37 cellular contexts compared by ENCODE assay signal in genomic region chr18:77501266-77501665, GRCh38.
"Had no signal": no experiment of that assay in that cellular context is flagged by ENCODE, and none has a peak within 500 bp of the region (broad histone marks: within the 10 kb centered on the region; RNA-seq: fewer than 3 reads in every experiment).

No MANE protein-coding gene starts in this region.

- H3K9me3 ChIP-seq: adrenal gland, ascending aorta, body of pancreas, breast epithelium had no signal

- H3K36me3 Mint-ChIP-seq: activated naive CD4-positive, alpha-beta T cell treated with anti-CD3 and anti-CD28 coated beads, Interleukin-2, amount 10 ng/mL, durations not matched to agents 7 days and 5 days; activated naive CD4-positive, alpha-beta T cell treated with anti-CD3 and anti-CD28 coated beads, Interleukin-2, amount 50 U/mL, for 24 hours; activated naive CD4-positive, alpha-beta T cell treated with anti-CD3 and anti-CD28 coated beads, Interleukin-2, amount 50 U/mL, for 72 hours; activated naive CD8-positive, alpha-beta T cell; activated naive CD8-positive, alpha-beta T cell treated with anti-CD3 and anti-CD28 coated beads for 36 hours; activated naive CD8-positive, alpha-beta T cell treated with anti-CD3 and anti-CD28 coated beads, Interleukin-2, amount 10 ng/mL, durations not matched to agents 7 days and 5 days; brain had no signal

- H3K27me3 ChIP-seq: adrenal gland, ascending aorta, body of pancreas, brain microvascular endothelial cell, breast epithelium, cardiac muscle cell had no signal

- H3K27ac ChIP-seq: adrenal gland, ascending aorta, body of pancreas, brain microvascular endothelial cell, breast epithelium, cardiac muscle cell had no signal

- H3K27ac Mint-ChIP-seq: activated naive CD4-positive, alpha-beta T cell treated with anti-CD3 and anti-CD28 coated beads for 36 hours; activated naive CD4-positive, alpha-beta T cell treated with anti-CD3 and anti-CD28 coated beads, Interleukin-2, amount 10 ng/mL, durations not matched to agents 7 days and 5 days; activated naive CD4-positive, alpha-beta T cell treated with anti-CD3 and anti-CD28 coated beads, Interleukin-2, amount 50 U/mL, for 24 hours; activated naive CD4-positive, alpha-beta T cell treated with anti-CD3 and anti-CD28 coated beads, Interleukin-2, amount 50 U/mL, for 72 hours; activated naive CD8-positive, alpha-beta T cell; activated naive CD8-positive, alpha-beta T cell treated with anti-CD3 and anti-CD28 coated beads for 36 hours; activated naive CD8-positive, alpha-beta T cell treated with anti-CD3 and anti-CD28 coated beads, Interleukin-2, amount 10 ng/mL, durations not matched to agents 7 days and 5 days; activated naive CD8-positive, alpha-beta T cell treated with anti-CD3 and anti-CD28 coated beads, Interleukin-2, amount 50 U/mL, for 24 hours; activated T-cell treated with anti-CD3 and anti-CD28 coated beads, Interleukin-2, amount 50 U/mL, for 24 hours; activated T-cell treated with anti-CD3 and anti-CD28 coated beads, Interleukin-2, amount 50 U/mL, for 72 hours; activated T-helper 1 cell treated with anti-CD3 and anti-CD28 coated beads, Interleukin-12 subunit alpha, Interleukin-12 subunit beta, Interleukin-2, Interleukin-4 antibody, amounts not matched to agents 30 ng/mL and 10 ng/mL and 1 ng/mL, durations not matched to agents 14 hours and 24 hours and 36 hours; activated T-helper 2 cell treated with anti-CD3 and anti-CD28 coated beads, Interferon-gamma antibody, Interleukin-2, Interleukin-4, amounts not matched to agents 10 μg/mL and 5 μg/mL and 100 μg/mL, durations not matched to agents 14 hours and 24 hours and 36 hours; brain had no signal

- H3K4me1 Mint-ChIP-seq: activated naive CD4-positive, alpha-beta T cell treated with anti-CD3 and anti-CD28 coated beads, Interleukin-2, amount 10 ng/mL, durations not matched to agents 7 days and 5 days; activated naive CD8-positive, alpha-beta T cell treated with anti-CD3 and anti-CD28 coated beads for 36 hours; activated naive CD8-positive, alpha-beta T cell treated with anti-CD3 and anti-CD28 coated beads, Interleukin-2, amount 10 ng/mL, durations not matched to agents 7 days and 5 days; activated naive CD8-positive, alpha-beta T cell treated with anti-CD3 and anti-CD28 coated beads, Interleukin-2, amount 50 U/mL, for 24 hours; central memory CD8-positive, alpha-beta T cell had no signal

- H3K27me3 Mint-ChIP-seq: activated naive CD4-positive, alpha-beta T cell treated with anti-CD3 and anti-CD28 coated beads, Interleukin-2, amount 10 ng/mL, durations not matched to agents 7 days and 5 days; activated naive CD8-positive, alpha-beta T cell treated with anti-CD3 and anti-CD28 coated beads, Interleukin-2, amount 10 ng/mL, durations not matched to agents 7 days and 5 days; activated naive CD8-positive, alpha-beta T cell treated with anti-CD3 and anti-CD28 coated beads, Interleukin-2, amount 50 U/mL, for 24 hours; brain had no signal

- H3K4me1 ChIP-seq: adrenal gland, ascending aorta, body of pancreas, breast epithelium had no signal

- H3K4me3 Mint-ChIP-seq: activated naive CD4-positive, alpha-beta T cell treated with anti-CD3 and anti-CD28 coated beads for 36 hours; activated naive CD4-positive, alpha-beta T cell treated with anti-CD3 and anti-CD28 coated beads, Interleukin-2, amount 10 ng/mL, durations not matched to agents 7 days and 5 days; activated naive CD4-positive, alpha-beta T cell treated with anti-CD3 and anti-CD28 coated beads, Interleukin-2, amount 50 U/mL, for 24 hours; activated naive CD8-positive, alpha-beta T cell; activated naive CD8-positive, alpha-beta T cell treated with anti-CD3 and anti-CD28 coated beads for 36 hours; activated naive CD8-positive, alpha-beta T cell treated with anti-CD3 and anti-CD28 coated beads, Interleukin-2, amount 10 ng/mL, durations not matched to agents 7 days and 5 days; activated naive CD8-positive, alpha-beta T cell treated with anti-CD3 and anti-CD28 coated beads, Interleukin-2, amount 50 U/mL, for 24 hours; activated T-cell treated with anti-CD3 and anti-CD28 coated beads, Interleukin-2, amount 50 U/mL, for 24 hours; activated T-cell treated with anti-CD3 and anti-CD28 coated beads, Interleukin-2, amount 50 U/mL, for 4 hours; activated T-cell treated with anti-CD3 and anti-CD28 coated beads, Interleukin-2, amount 50 U/mL, for 72 hours; activated T-helper 1 cell treated with anti-CD3 and anti-CD28 coated beads, Interleukin-12 subunit alpha, Interleukin-12 subunit beta, Interleukin-2, Interleukin-4 antibody, amounts not matched to agents 30 ng/mL and 10 ng/mL and 1 ng/mL, durations not matched to agents 14 hours and 24 hours and 36 hours; brain; central memory CD8-positive, alpha-beta T cell had no signal

- DNase-seq: activated effector memory CD4-positive, alpha-beta T cell treated with anti-CD3 and anti-CD28 coated beads, Interleukin-2, amount 50 U/mL, for 16 hours; activated effector memory CD4-positive, alpha-beta T cell treated with Interleukin-2 at 50 U/mL for 16 hours; activated gamma-delta T cell; activated gamma-delta T cell treated with Interleukin-2 at 50 U/mL for 16 hours; activated naive CD4-positive, alpha-beta T cell; activated naive CD4-positive, alpha-beta T cell treated with anti-CD3 and anti-CD28 coated beads for 36 hours; activated naive CD4-positive, alpha-beta T cell treated with anti-CD3 and anti-CD28 coated beads, Interleukin-2, amount 10 ng/mL, durations not matched to agents 7 days and 5 days; activated naive CD4-positive, alpha-beta T cell treated with anti-CD3 and anti-CD28 coated beads, Interleukin-2, amount 50 U/mL, for 16 hours; activated naive CD4-positive, alpha-beta T cell treated with Interleukin-2 at 50 U/mL for 16 hours; activated naive CD8-positive, alpha-beta T cell treated with anti-CD3 and anti-CD28 coated beads for 36 hours; activated naive CD8-positive, alpha-beta T cell treated with anti-CD3 and anti-CD28 coated beads, Interleukin-2, amount 10 ng/mL, durations not matched to agents 7 days and 5 days; activated naive CD8-positive, alpha-beta T cell treated with anti-CD3 and anti-CD28 coated beads, Interleukin-2, amount 50 U/mL, for 24 hours; activated T-cell treated with anti-CD3 and anti-CD28 coated beads, Interleukin-2, amount 50 U/mL, for 1 hour; activated T-cell treated with anti-CD3 and anti-CD28 coated beads, Interleukin-2, amount 50 U/mL, for 24 hours; activated T-cell treated with anti-CD3 and anti-CD28 coated beads, Interleukin-2, amount 50 U/mL, for 4 hours; activated T-cell treated with anti-CD3 and anti-CD28 coated beads, Interleukin-2, amount 50 U/mL, for 48 hours; activated T-cell treated with anti-CD3 and anti-CD28 coated beads, Interleukin-2, amount 50 U/mL, for 72 hours; adrenal gland; amniotic stem cell; amygdala; anterior cingulate cortex; aorta; body of pancreas; brain microvascular endothelial cell; caudate nucleus; central memory CD4-positive, alpha-beta T cell; cerebellar nuclear complex had no signal

- H3K9me3 Mint-ChIP-seq: activated naive CD4-positive, alpha-beta T cell treated with anti-CD3 and anti-CD28 coated beads for 36 hours; activated naive CD4-positive, alpha-beta T cell treated with anti-CD3 and anti-CD28 coated beads, Interleukin-2, amount 10 ng/mL, durations not matched to agents 7 days and 5 days; activated naive CD4-positive, alpha-beta T cell treated with anti-CD3 and anti-CD28 coated beads, Interleukin-2, amount 50 U/mL, for 24 hours; activated naive CD8-positive, alpha-beta T cell treated with anti-CD3 and anti-CD28 coated beads, Interleukin-2, amount 10 ng/mL, durations not matched to agents 7 days and 5 days; activated T-cell treated with anti-CD3 and anti-CD28 coated beads, Interleukin-2, amount 50 U/mL, for 24 hours; activated T-cell treated with anti-CD3 and anti-CD28 coated beads, Interleukin-2, amount 50 U/mL, for 4 hours; activated T-cell treated with anti-CD3 and anti-CD28 coated beads, Interleukin-2, amount 50 U/mL, for 72 hours; activated T-helper 1 cell treated with anti-CD3 and anti-CD28 coated beads, Interleukin-12 subunit alpha, Interleukin-12 subunit beta, Interleukin-2, Interleukin-4 antibody, amounts not matched to agents 30 ng/mL and 10 ng/mL and 1 ng/mL, durations not matched to agents 14 hours and 24 hours and 36 hours; activated T-helper 2 cell treated with anti-CD3 and anti-CD28 coated beads, Interferon-gamma antibody, Interleukin-2, Interleukin-4, amounts not matched to agents 10 μg/mL and 5 μg/mL and 100 μg/mL, durations not matched to agents 14 hours and 24 hours and 36 hours; central memory CD8-positive, alpha-beta T cell had no signal

- ATAC-seq: activated naive CD4-positive, alpha-beta T cell treated with anti-CD3 and anti-CD28 coated beads, Interleukin-2, amount 50 U/mL, for 72 hours; activated naive CD8-positive, alpha-beta T cell treated with anti-CD3 and anti-CD28 coated beads, Interleukin-2, amount 50 U/mL, for 24 hours; activated T-cell treated with anti-CD3 and anti-CD28 coated beads, Interleukin-2, amount 50 U/mL, for 4 hours; activated T-cell treated with anti-CD3 and anti-CD28 coated beads, Interleukin-2, amount 50 U/mL, for 72 hours; body of pancreas had no signal

- H3K4me3 ChIP-seq: adrenal gland, ascending aorta, body of pancreas, breast epithelium, cardiac muscle cell had no signal

- H3K36me3 ChIP-seq: adrenal gland, ascending aorta, brain microvascular endothelial cell, breast epithelium, cardiac muscle cell had no signal
